In genomic region chr14:73728106-73729014, GRCh38 we compare ENCODE assay signal across 7 cellular contexts. TPM values are rescaled to one million over a fixed set of nuclear protein-coding genes. Genes with fewer than 3 reads are reported as not detected.
DNase-seq lines count a peak whose midpoint lies in the region; ATAC-seq and TF ChIP-seq lines count a peak whose summit lies in the region.

No MANE protein-coding gene starts in this region.

- TF ChIP-seq CTCF in GM13977 (IDR thresholded peaks at IDR 0.05; ENCODE audit: extremely low read depth, insufficient read depth, missing control alignments): peak; percentile 88
- TF ChIP-seq CTCF in gastroesophageal sphincter (IDR thresholded peaks at IDR 0.05): peak; percentile 94 to 97 (median 95)

- H3K27ac ChIP-seq in SJCRH30 (no peak overlapping the region), gastroesophageal sphincter (peak overlapping the region; percentile 36 to 83 (median 72))

- in situ Hi-C loops in GM13977 (cut with MboI; ENCODE audit: low pct_unique_long_range_greater_than_20kb, low sequenced_read_pairs, unreplicated experiment): loop anchor here (5.0 kb wide), 1 partner anchor 99 kb away; no protein-coding TSS in a partner anchor

- ATAC-seq in gastroesophageal sphincter: peak; percentile 54

- 46 to 58% methylated on average over 8 to 9 of the region's 16 CpGs for WGBS in gastroesophageal sphincter (ENCODE audit: low coverage in 1 of 2), 2 donors

- no peak overlapping the region for H3K4me3 ChIP-seq in MG63
- H3K4me3 ChIP-seq in SJCRH30: no peak overlapping the region
- no peak overlapping the region for H3K4me3 ChIP-seq in gastroesophageal sphincter

- peaks cover 45% of the 10 kb centered on the region for H3K4me1 ChIP-seq in SJCRH30
- peaks cover 8 to 91% (median 48%) of the 10 kb centered on the region in 3 donors for H3K4me1 ChIP-seq in gastroesophageal sphincter

- no peak for TF ChIP-seq POLR2A in gastroesophageal sphincter (IDR thresholded peaks at IDR 0.05)

- H3K36me3 ChIP-seq in MG63: peaks cover 48% of the 10 kb centered on the region
- H3K36me3 ChIP-seq in SJCRH30: peaks cover 75% of the 10 kb centered on the region
- peaks cover 0 to 67% of the 10 kb centered on the region in 2 donors for H3K36me3 ChIP-seq in gastroesophageal sphincter

- DNase-seq in GM13977 (ENCODE audit: low spot score) (peak; percentile 89), MG63 (peak; percentile 52), SJCRH30 (peak; percentile 72 to 88), occipital lobe (lab: John Stamatoyannopoulos, UW) (peak; percentile 58), superior temporal gyrus (ENCODE audit: extremely low spot score) (peak; percentile 93)
- peak; percentile 72 to 89 (median 82) for DNase-seq in activated naive CD4-positive, alpha-beta T cell (lab: John Stamatoyannopoulos, UW)

- H3K27me3 ChIP-seq in MG63 (no peaks in the 10 kb centered on the region), SJCRH30 (no peaks in the 10 kb centered on the region), gastroesophageal sphincter (no peaks in the 10 kb centered on the region)

- TF ChIP-seq EP300 in gastroesophageal sphincter (IDR thresholded peaks at IDR 0.05): no peak

- H3K9me3 ChIP-seq in MG63: no peaks in the 10 kb centered on the region
- no peaks in the 10 kb centered on the region for H3K9me3 ChIP-seq in SJCRH30 (replicated peaks)
- H3K9me3 ChIP-seq in gastroesophageal sphincter: no peaks in the 10 kb centered on the region

RNA-seq across cellular contexts. Expression of gene PNMA1, which starts 14.2 kb away (rescaled TPM):
- total RNA-seq in MG63 (2014; rRNA removed; shearing (Covaris generic); ENCODE audit: low replicate concordance): 22.1 and 38.5 TPM in 2 replicates
- 11.0 and 11.3 TPM in 2 replicates for total RNA-seq in SJCRH30 (2014; rRNA removed; shearing (Covaris generic))
- total RNA-seq in gastroesophageal sphincter: 10 to 100 TPM; 41.7 to 95.2 (median 47.6) TPM
- 76.1 TPM for total RNA-seq in occipital lobe
